In genomic region chr2:73070651-73071451, GRCh38 we compare ENCODE assay signal across 8 cellular contexts. TPM values are rescaled to one million over a fixed set of nuclear protein-coding genes. Genes with fewer than 3 reads are reported as not detected.
DNase-seq lines count a peak whose midpoint lies in the region; ATAC-seq and TF ChIP-seq lines count a peak whose summit lies in the region.

No MANE protein-coding gene starts in this region.

- H3K4me1 Mint-ChIP-seq in activated naive CD4-positive, alpha-beta T cell treated with anti-CD3 and anti-CD28 coated beads, Interleukin-2, amount 50 U/mL, for 24 hours = peaks cover 27% of the 10 kb centered on the region
- H3K4me1 Mint-ChIP-seq in glutamatergic neuron (ENCODE audit: low read depth, unreplicated experiment) = peaks cover 22% of the 10 kb centered on the region

- TF ChIP-seq CTCF in NB4 (IDR thresholded peaks at IDR 0.05; ENCODE audit: low read depth, low read length) (no peak), SK-N-SH (IDR thresholded peaks at IDR 0.05) (no peak), glutamatergic neuron (IDR thresholded peaks at IDR 0.05; ENCODE audit: partially characterized antibody, unreplicated experiment) (no peak), omental fat pad (IDR thresholded peaks at IDR 0.05) (no peak)

- H3K4me1 ChIP-seq in SK-N-SH (ENCODE audit: control insufficient read depth in 1 of 2, insufficient read depth in 2 of 2, low read depth in 1 of 2, low read length in 1 of 2) = peaks cover 3 to 15% of the 10 kb centered on the region in 2 experiments; a peak in 2 of 4 replicates

- H3K4me3 Mint-ChIP-seq in activated naive CD4-positive, alpha-beta T cell treated with anti-CD3 and anti-CD28 coated beads, Interleukin-2, amount 50 U/mL, for 24 hours = peak overlapping the region; percentile 88
- peak overlapping the region; percentile 95 for H3K4me3 Mint-ChIP-seq in glutamatergic neuron (ENCODE audit: unreplicated experiment)

- H3K9me2 ChIP-seq in SK-N-SH = no peaks in the 10 kb centered on the region

- no peaks in the 10 kb centered on the region for H3K9me3 Mint-ChIP-seq in activated naive CD4-positive, alpha-beta T cell treated with anti-CD3 and anti-CD28 coated beads, Interleukin-2, amount 50 U/mL, for 24 hours
- H3K9me3 Mint-ChIP-seq in glutamatergic neuron (ENCODE audit: unreplicated experiment) = peaks cover 15% of the 10 kb centered on the region

- POLR2A ChIA-PET in SK-N-SH (lab: Yijun Ruan, JAX) = interaction anchor here (0.6 kb wide), 1 partner anchor 41 kb away, joined by 3 read pairs; no protein-coding TSS in a partner anchor

- H3K27ac ChIP-seq in SK-N-SH (ENCODE audit: low read depth in 2 of 2, low read length in 1 of 2) = peak overlapping the region; percentile 81 to 88
- peak overlapping the region; percentile 85 for H3K27ac ChIP-seq in temporal lobe (ENCODE audit: low read depth, low read length)

- TF ChIP-seq EP300 in SK-N-SH (IDR thresholded peaks at IDR 0.05; ENCODE audit: borderline replicate concordance in 1 of 2, low read depth in 1 of 2, low read length in 1 of 2) = no peak

- peak overlapping the region; percentile 90 for H3K9ac ChIP-seq in SK-N-SH

- CTCF ChIA-PET in SK-N-SH (lab: Yijun Ruan, JAX) = interaction anchor here (0.6 to 2.9 kb wide), 6 partner anchors 14 to 483 kb away, joined by 3 to 12 read pairs (median 6); no protein-coding TSS in a partner anchor

- peak; percentile 91 for ATAC-seq in HG02588 (IDR thresholded peaks at IDR 0.05; ENCODE audit: unreplicated experiment)
- ATAC-seq in omental fat pad (ENCODE audit: low FRiP score) = peak; percentile 93

- H3K36me3 Mint-ChIP-seq in activated naive CD4-positive, alpha-beta T cell treated with anti-CD3 and anti-CD28 coated beads, Interleukin-2, amount 50 U/mL, for 24 hours = no peaks in the 10 kb centered on the region
- H3K36me3 Mint-ChIP-seq in glutamatergic neuron (ENCODE audit: unreplicated experiment) = no peaks in the 10 kb centered on the region

- no peaks in the 10 kb centered on the region for H3K9me3 ChIP-seq in SK-N-SH

- DNase-seq in NB4 (ENCODE audit: low read depth) (peak; percentile 98), SK-N-SH (peak; percentile 99), glutamatergic neuron (peak; percentile 100), omental fat pad (ENCODE audit: low spot score) (peak; percentile 100)

- H3F3A ChIP-seq in SK-N-SH (replicated peaks; ENCODE audit: insufficient read depth) = no peaks in the 10 kb centered on the region

- H3K36me3 ChIP-seq in SK-N-SH (replicated peaks in 1 of 2; ENCODE audit: control insufficient read depth in 1 of 2, insufficient read depth in 2 of 2, low read length in 1 of 2) = peaks cover 0 to 3% of the 10 kb centered on the region in 2 experiments

- WGBS in SK-N-SH (ENCODE audit: low lambda C conversion rate) = 0% methylated on average over 15 of the region's 91 CpGs

- no peak for TF ChIP-seq POLR2A in NB4 (IDR thresholded peaks at IDR 0.05; ENCODE audit: extremely low read depth, insufficient read length)

- peak overlapping the region; percentile 89 for H2AFZ ChIP-seq in SK-N-SH (ENCODE audit: low read depth)

- H3K27me3 Mint-ChIP-seq in activated naive CD4-positive, alpha-beta T cell treated with anti-CD3 and anti-CD28 coated beads, Interleukin-2, amount 50 U/mL, for 24 hours = no peaks in the 10 kb centered on the region
- peaks cover 12% of the 10 kb centered on the region for H3K27me3 Mint-ChIP-seq in glutamatergic neuron (ENCODE audit: unreplicated experiment)

- no peaks in the 10 kb centered on the region for H3K27me3 ChIP-seq in SK-N-SH (ENCODE audit: insufficient read depth)

- peak overlapping the region; percentile 97 for H3K27ac Mint-ChIP-seq in activated naive CD4-positive, alpha-beta T cell treated with anti-CD3 and anti-CD28 coated beads, Interleukin-2, amount 50 U/mL, for 24 hours
- peak overlapping the region; percentile 88 for H3K27ac Mint-ChIP-seq in glutamatergic neuron (ENCODE audit: unreplicated experiment)

- no peaks in the 10 kb centered on the region for H4K20me1 ChIP-seq in SK-N-SH (ENCODE audit: insufficient read depth)

- peaks cover 48% of the 10 kb centered on the region for H3K79me2 ChIP-seq in SK-N-SH (ENCODE audit: insufficient read depth)

- H3K4me3 ChIP-seq in GM08714 (ENCODE audit: low read length) = peak overlapping the region; percentile 76
- H3K4me3 ChIP-seq in NB4 (ENCODE audit: low read depth, low read length) = peak overlapping the region; percentile 75
- H3K4me3 ChIP-seq in SK-N-SH (ENCODE audit: low read depth in 2 of 2, low read length in 1 of 2) = peak overlapping the region; percentile 92 to 98

- TF ChIP-seq RAD21 in SK-N-SH (IDR thresholded peaks at IDR 0.05; ENCODE audit: low read length) = no peak

- H3K4me2 ChIP-seq in SK-N-SH = peak overlapping the region; percentile 99

TF ChIP-seq in SK-N-SH, 30 proteins besides CTCF, POLR2A, EP300 and RAD21 (continues in another document):
- no peak for TF ChIP-seq FOXM1 (IDR thresholded peaks at IDR 0.05; ENCODE audit: low read depth)
- no peak for TF ChIP-seq SMC3 (IDR thresholded peaks at IDR 0.05; ENCODE audit: low read depth, low read length)
- no peak for TF ChIP-seq EZH2phosphoT487 (IDR thresholded peaks at IDR 0.05; ENCODE audit: borderline replicate concordance, low read depth)
- peak; percentile 88 for TF ChIP-seq IRF3 (IDR thresholded peaks at IDR 0.05; ENCODE audit: low read depth, low read length)
- no peak for TF ChIP-seq ZBTB33 (IDR thresholded peaks at IDR 0.05; ENCODE audit: borderline replicate concordance, low read depth)
- TF ChIP-seq GATA2 (CRISPR knock-in tag; IDR thresholded peaks at IDR 0.05) = no peak
- peak; percentile 100 for TF ChIP-seq PBX3 (IDR thresholded peaks at IDR 0.05)
- peak; percentile 71 for TF ChIP-seq CHD2 (IDR thresholded peaks at IDR 0.05; ENCODE audit: low read length, partially characterized antibody)
- 0 out of 2 replicates have a peak, but pooled peaks have one; percentile 20 for TF ChIP-seq MXI1 (IDR thresholded peaks at IDR 0.05; ENCODE audit: low read depth, low read length)

RNA-seq across cellular contexts. Expression of gene SFXN5, which starts 0.7 kb away (rescaled TPM):
- 9.9 and 11.0 TPM in 2 replicates for polyA plus RNA-seq in SK-N-SH (2012; rRNA removed)
- 4.5 and 6.4 TPM in 2 replicates for polyA plus RNA-seq in SK-N-SH (2012; cell fraction: cytosol; rRNA removed)
- polyA plus RNA-seq in SK-N-SH (2012; cell fraction: nucleus; rRNA removed) = 36.2 and 48.1 TPM in 2 replicates
- total RNA-seq in glutamatergic neuron (ENCODE audit: unreplicated experiment) = 13.7 TPM
- 10 to 100 TPM in 2 of 4 donors, 1 to 10 TPM in 2; 5.1 to 15.6 (median 9.4) TPM for total RNA-seq in omental fat pad
- 20.7 TPM for total RNA-seq in temporal lobe

RNA-seq across cellular contexts. Expression of gene RAB11FIP5, which starts 41.9 kb away (rescaled TPM):
- polyA plus RNA-seq in SK-N-SH (2012; rRNA removed) = 16.4 and 17.1 TPM in 2 replicates
- polyA plus RNA-seq in SK-N-SH (2012; cell fraction: cytosol; rRNA removed) = 12.4 and 17.2 TPM in 2 replicates
- polyA plus RNA-seq in SK-N-SH (2012; cell fraction: nucleus; rRNA removed) = 19.9 and 24.8 TPM in 2 replicates
- total RNA-seq in glutamatergic neuron (ENCODE audit: unreplicated experiment) (13.5 TPM), omental fat pad (10 to 100 TPM; 16.6 to 40.1 (median 20.7) TPM), temporal lobe (6.1 TPM)

Comparison
In these comparisons a context has a peak if more than half of its experiments do, and no peak if none do; other contexts are left out.
1. Peak in every context shown above with its lines: DNase-seq, ATAC-seq, H3K4me3 ChIP-seq and H3K27ac ChIP-seq.